Comparison of ENCODE assay signal across 8 cellular contexts in the genomic region with DNA sequence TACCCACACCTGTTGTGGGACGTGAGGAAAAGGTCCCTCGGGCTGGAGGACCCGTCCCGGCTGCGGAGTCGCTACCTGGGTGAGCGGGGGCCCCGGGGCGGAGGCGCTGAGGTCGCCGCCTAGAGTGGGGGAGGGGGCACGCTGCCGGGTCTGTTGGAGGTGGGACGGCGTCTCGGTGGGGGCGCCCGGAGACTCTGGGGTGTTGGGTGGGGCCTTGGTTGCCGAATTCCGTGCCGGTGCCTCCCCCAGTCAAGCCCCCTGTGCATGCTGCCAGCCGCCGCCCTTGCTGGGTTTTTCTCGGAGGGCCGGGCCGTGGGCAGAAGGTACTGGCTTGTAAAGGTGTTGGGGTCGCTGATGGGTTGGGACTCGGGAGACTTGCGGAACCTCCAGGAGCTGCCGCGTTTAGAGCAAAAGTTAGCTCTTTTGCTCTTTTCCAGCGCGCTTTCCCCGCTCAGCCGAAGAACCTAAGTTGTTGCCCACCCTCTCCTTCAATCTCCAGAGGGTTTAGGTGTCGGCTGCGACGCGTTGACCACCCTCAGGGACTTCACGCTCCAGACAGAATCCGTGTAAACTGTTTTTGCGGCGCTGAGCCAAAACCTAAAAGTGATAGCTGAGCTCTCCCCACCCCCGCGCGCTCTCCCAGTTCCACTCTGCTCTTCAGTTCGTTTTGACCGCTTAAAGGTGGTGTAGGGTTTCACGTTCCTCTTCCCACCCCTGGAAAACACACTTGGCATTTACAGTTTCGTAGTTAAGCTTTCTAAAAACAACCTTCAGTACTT. TPM values are rescaled to one million over a fixed set of nuclear protein-coding genes. Genes with fewer than 3 reads are reported as not detected.
DNase-seq lines count a peak whose midpoint lies in the region; ATAC-seq and TF ChIP-seq lines count a peak whose summit lies in the region.

A gene (minus strand): TSS at position 143 of the 779 bp plus-strand sequence. CDS start 1,231 bp downstream, outside the sequence.

- peaks cover 11% of the 10 kb centered on the region for H3K36me3 Mint-ChIP-seq in activated CD4-positive, alpha-beta T cell treated with anti-CD3 and anti-CD28 coated beads, Interleukin-2, amount 10 ng/mL, durations not matched to agents 7 days and 5 days (ENCODE audit: low read depth)

- TF ChIP-seq POLR2A in lower leg skin (IDR thresholded peaks at IDR 0.05), result no peak

- peak within 1 kb of the TSS; percentile 69 to 98 (median 88) for H3K4me3 ChIP-seq in dorsolateral prefrontal cortex
- peak within 1 kb of the TSS; percentile 87 for H3K4me3 ChIP-seq in lower leg skin (ENCODE audit: low read depth, poor library complexity, severe bottlenecking)

- H3K27ac ChIP-seq in dorsolateral prefrontal cortex, result peak within 1 kb of the TSS; percentile 83 to 100 (median 97)

- WGBS in lower leg skin, 2 donors, result 0% methylated on average over 38 to 47 of the region's 51 CpGs

- H3K27ac Mint-ChIP-seq in activated CD4-positive, alpha-beta T cell treated with anti-CD3 and anti-CD28 coated beads, Interleukin-2, amount 10 ng/mL, durations not matched to agents 7 days and 5 days, result peak within 1 kb of the TSS; percentile 95

- peak within 1 kb of the TSS; percentile 82 for H3K4me3 Mint-ChIP-seq in activated CD4-positive, alpha-beta T cell treated with anti-CD3 and anti-CD28 coated beads, Interleukin-2, amount 10 ng/mL, durations not matched to agents 7 days and 5 days

- H3K27me3 Mint-ChIP-seq in activated CD4-positive, alpha-beta T cell treated with anti-CD3 and anti-CD28 coated beads, Interleukin-2, amount 10 ng/mL, durations not matched to agents 7 days and 5 days, result no peaks in the 10 kb centered on the region

- H3K27me3 ChIP-seq in dorsolateral prefrontal cortex, result no peaks in the 10 kb centered on the region

- intact Hi-C loops in dorsolateral prefrontal cortex (cut with DNase I), result loop anchor here (2.0 to 10.0 kb wide), 6 partner anchors 68 to 990 kb away; a partner anchor contains a TSS
- intact Hi-C loops in lower leg skin (cut with DNase I; ENCODE audit: low total_unique reads), result no loop called here

- H3K9me3 Mint-ChIP-seq in activated CD4-positive, alpha-beta T cell treated with anti-CD3 and anti-CD28 coated beads, Interleukin-2, amount 10 ng/mL, durations not matched to agents 7 days and 5 days, result no peaks in the 10 kb centered on the region

- CTCF ChIA-PET in activated CD4-positive, alpha-beta T cell treated with anti-CD3 and anti-CD28 coated beads, Interleukin-2, amount 10 ng/mL, durations not matched to agents 7 days and 5 days (lab: Charles Lee), result interaction anchor here (0.6 to 1.1 kb wide), 2 partner anchors 9 to 13 kb away, joined by 3 read pairs; no protein-coding TSS in a partner anchor

- peak; percentile 25 for ATAC-seq in GM18511 (IDR thresholded peaks at IDR 0.05; ENCODE audit: unreplicated experiment)
- ATAC-seq in HG03159 (IDR thresholded peaks at IDR 0.05; ENCODE audit: unreplicated experiment), result peak; percentile 9

- peaks cover 32% of the 10 kb centered on the region for H3K4me1 Mint-ChIP-seq in activated CD4-positive, alpha-beta T cell treated with anti-CD3 and anti-CD28 coated beads, Interleukin-2, amount 10 ng/mL, durations not matched to agents 7 days and 5 days

- no peak for TF ChIP-seq CTCF in dorsolateral prefrontal cortex (IDR thresholded peaks at IDR 0.05 in 54 of 56, conservative IDR thresholded peaks at IDR 0.05 in 2 of 56; ENCODE audit: low read depth in 1 of 56, partially characterized antibody in 56 of 56)
- TF ChIP-seq CTCF in lower leg skin (IDR thresholded peaks at IDR 0.05), result no peak

- DNase-seq in 8988T (peak; percentile 21), NCI-H524 treated with DMSO at 0.1 percent for 48 hours (lab: John Stamatoyannopoulos, UW) (peak; percentile 31), dorsolateral prefrontal cortex (peak; percentile 29 to 75 (median 54)), lower leg skin (ENCODE audit: low spot score in 2 of 2) (peak; percentile 71 to 95)
- peak; percentile 71 for DNase-seq in activated CD4-positive, alpha-beta T cell treated with anti-CD3 and anti-CD28 coated beads, Interleukin-2, amount 10 ng/mL, durations not matched to agents 7 days and 5 days
- DNase-seq in stimulated activated CD4-positive, alpha-beta T cell treated with anti-CD3 and anti-CD28 coated beads, Interleukin-4, amount 100 ng/mL, for 4 hours, result peak; percentile 48 to 61

- POLR2A ChIA-PET in activated CD4-positive, alpha-beta T cell treated with anti-CD3 and anti-CD28 coated beads, Interleukin-2, amount 10 ng/mL, durations not matched to agents 7 days and 5 days (lab: Charles Lee), result no interaction called here

RNA-seq across cellular contexts. Expression of the gene that starts here (rescaled TPM):
- 10 to 100 TPM; 51.9 to 53.0 TPM for total RNA-seq in activated CD4-positive, alpha-beta T cell treated with anti-CD3 and anti-CD28 coated beads, Interleukin-2, amount 10 ng/mL, durations not matched to agents 7 days and 5 days
- 100 to 1,000 TPM in 10 of 120 experiments, 10 to 100 TPM in 110; 40.6 to 121 (median 76.7) TPM for total RNA-seq in dorsolateral prefrontal cortex
- 10 to 100 TPM; 12.1 to 33.7 (median 26.0) TPM for total RNA-seq in lower leg skin

Comparison
In these comparisons a context has a peak if more than half of its experiments do, and no peak if none do; other contexts are left out.
1. Peak in every context shown above with its lines: DNase-seq, ATAC-seq, H3K4me3 ChIP-seq and H3K27ac ChIP-seq.
2. DNase-seq: peak in every context shown above with its lines; median percentile 83 in lower leg skin; 71 in activated CD4-positive, alpha-beta T cell treated with anti-CD3 and anti-CD28 coated beads, Interleukin-2, amount 10 ng/mL, durations not matched to agents 7 days and 5 days; 54 in stimulated activated CD4-positive, alpha-beta T cell treated with anti-CD3 and anti-CD28 coated beads, Interleukin-4, amount 100 ng/mL, for 4 hours; 54 in dorsolateral prefrontal cortex; 31 in NCI-H524 treated with DMSO at 0.1 percent for 48 hours; 21 in 8988T.